Comparison of ENCODE assay signal across 14 cellular contexts in genomic region chr1:107276247-107276646, GRCh38.
DNase-seq lines count a peak whose midpoint lies in the region; ATAC-seq and TF ChIP-seq lines count a peak whose summit lies in the region.
"Had no signal": no experiment of that assay in that cellular context is flagged by ENCODE, and none has a peak within 500 bp of the region (broad histone marks: within the 10 kb centered on the region; RNA-seq: fewer than 3 reads in every experiment).

No MANE protein-coding gene starts in this region.

- no peak for TF ChIP-seq CTCF in A673 (conservative IDR thresholded peaks at IDR 0.05; ENCODE audit: low read depth, low read length)
- TF ChIP-seq CTCF in OCI-LY7 (conservative IDR thresholded peaks at IDR 0.05; ENCODE audit: low read length) = no peak

- ATAC-seq in GM18868 (IDR thresholded peaks at IDR 0.05; ENCODE audit: unreplicated experiment) = no peak
- ATAC-seq: A549; CD8-positive, alpha-beta T cell; K562 had no signal

- H2AFZ ChIP-seq in OCI-LY7 (ENCODE audit: low read length) (peak overlapping the region; percentile 55; the same call in 1 of the 2 replicates), neuronal stem cell (ENCODE audit: low read length) (no peak overlapping the region)

- intact Hi-C loops in A673 (cut with micrococcal nuclease; ENCODE audit: unreplicated experiment) (no loop called here), OCI-LY7 (cut with micrococcal nuclease; ENCODE audit: unreplicated experiment) (loop anchor here (2.0 to 10.0 kb wide), 2 partner anchors 179 to 473 kb away; no protein-coding TSS in a partner anchor)

- no peaks in the 10 kb centered on the region for H3K9me2 ChIP-seq in OCI-LY7 (ENCODE audit: insufficient read depth, low read length)

- H3K27me3 ChIP-seq in A673 (replicated peaks; ENCODE audit: insufficient read depth, low read depth, low read length, poor library complexity) = no peaks in the 10 kb centered on the region
- no peaks in the 10 kb centered on the region for H3K27me3 ChIP-seq in neuronal stem cell (ENCODE audit: control insufficient read depth in 3 of 3, insufficient read depth in 3 of 3, low read depth in 1 of 3, low read length in 3 of 3)
- H3K27me3 ChIP-seq: BLaER1 treated with 17β-estradiol and CSF1 and Interleukin-3, amounts not matched to agents 10 nM and 100 nM had no signal

- no peak overlapping the region for H4K91ac ChIP-seq in neuronal stem cell (ENCODE audit: low read depth, low read length, poor library complexity)

- H3K4me3 ChIP-seq in A673 (ENCODE audit: low read depth, low read length, poor library complexity, severe bottlenecking) (no peak overlapping the region), OCI-LY7 (ENCODE audit: low read depth, low read length, poor library complexity, severe bottlenecking) (no peak overlapping the region), neuronal stem cell (ENCODE audit: low read length in 2 of 2) (no peak overlapping the region)
- H3K4me3 ChIP-seq: A549; BLaER1 treated with 17β-estradiol and CSF1 and Interleukin-3, amounts not matched to agents 10 nM and 100 nM; K562 had no signal

- DNase-seq in A673 (ENCODE audit: low spot score) = peak; percentile 30
- no peak for DNase-seq in OCI-LY7 (ENCODE audit: low spot score)
- DNase-seq in iPS DF 19.7 (ENCODE audit: low read depth, low spot score) = peak; percentile 17
- no peak for DNase-seq in neuronal stem cell (ENCODE audit: low spot score)
- no peak for DNase-seq in NCI-H2196 (lab: John Stamatoyannopoulos, UW; ENCODE audit: unreplicated experiment)
- no peak for DNase-seq in SIG-M5 (lab: John Stamatoyannopoulos, UW)
- DNase-seq: CD8-positive, alpha-beta T cell; DMS79 treated with DMSO at 0.1 percent for 48 hours; GF-D8 had no signal

- H3K36me3 ChIP-seq in A673 (ENCODE audit: insufficient read depth, low read length, poor library complexity, severe bottlenecking) (no peaks in the 10 kb centered on the region), OCI-LY7 (ENCODE audit: insufficient read depth, low read length) (no peaks in the 10 kb centered on the region), neuronal stem cell (replicated peaks in 1 of 2; ENCODE audit: control insufficient read depth in 2 of 2, insufficient read depth in 2 of 2, low read length in 2 of 2) (no peaks in the 10 kb centered on the region)
- H3K36me3 ChIP-seq: BLaER1 treated with 17β-estradiol and CSF1 and Interleukin-3, amounts not matched to agents 10 nM and 100 nM had no signal

- no peak overlapping the region for H3K14ac ChIP-seq in neuronal stem cell (ENCODE audit: low read length)

- no CpG with 5 or more reads among the region's 1 CpG for WGBS in neuronal stem cell (ENCODE audit: extremely low coverage in 2 of 2, insufficient read length in 2 of 2, insufficient replicate concordance in 1 of 2), 2 donors

- H3K27ac ChIP-seq in A673 (ENCODE audit: low read depth, low read length, poor library complexity, severe bottlenecking) (peak overlapping the region; percentile 5), OCI-LY7 (ENCODE audit: low read depth, low read length, poor library complexity, severe bottlenecking) (no peak overlapping the region), neuronal stem cell (replicated peaks; ENCODE audit: low read length) (no peak overlapping the region)
- H3K27ac ChIP-seq: 22Rv1; A549; BLaER1 treated with 17β-estradiol and CSF1 and Interleukin-3, amounts not matched to agents 10 nM and 100 nM had no signal

- H3K79me1 ChIP-seq in neuronal stem cell (ENCODE audit: low read depth, low read length) = no peaks in the 10 kb centered on the region

- no peak overlapping the region for H3K4ac ChIP-seq in neuronal stem cell (ENCODE audit: low read length)

- POLR2A ChIA-PET in A673 (lab: Charles Lee; ENCODE audit: low non-redundant PET) = no interaction called here
- POLR2A ChIA-PET in OCI-LY7 (lab: Charles Lee) = interaction anchor here (0.6 to 2.2 kb wide), 5 partner anchors 114 to 492 kb away, joined by 3 to 8 read pairs (median 3); no protein-coding TSS in a partner anchor

- H4K8ac ChIP-seq in neuronal stem cell (ENCODE audit: low read depth, low read length) = no peak overlapping the region

- H3K79me2 ChIP-seq in OCI-LY7 (ENCODE audit: insufficient read depth, low read depth, low read length) = no peaks in the 10 kb centered on the region

- peak overlapping the region; percentile 46 for H2BK12ac ChIP-seq in neuronal stem cell (ENCODE audit: low read length)

- CTCF ChIA-PET in A673 (lab: Charles Lee) = interaction anchor here (2.0 kb wide), 1 partner anchor 253 kb away, joined by 10 read pairs; no protein-coding TSS in a partner anchor
- CTCF ChIA-PET in OCI-LY7 (lab: Charles Lee; ENCODE audit: unreplicated experiment) = interaction anchor here (1.5 to 1.6 kb wide), 2 partner anchors 155 to 253 kb away, joined by 3 to 8 read pairs; no protein-coding TSS in a partner anchor

- BruUV-seq in A673 (replicated peaks; lab: Mats Ljungman, UMichigan) = no TSS peak
- BruUV-seq in OCI-LY7 (replicated peaks; lab: Mats Ljungman, UMichigan) = no TSS peak

- H3K23ac ChIP-seq in neuronal stem cell (ENCODE audit: low read depth, low read length, poor library complexity) = no peak overlapping the region

- peaks cover 77% of the 10 kb centered on the region for H3K4me1 ChIP-seq in A673 (ENCODE audit: insufficient read depth, low read length, poor library complexity, severe bottlenecking)
- peaks cover 19% of the 10 kb centered on the region for H3K4me1 ChIP-seq in OCI-LY7 (ENCODE audit: insufficient read depth, low read length, poor library complexity, severe bottlenecking)
- H3K4me1 ChIP-seq in neuronal stem cell (ENCODE audit: control insufficient read depth in 2 of 2, insufficient read depth in 1 of 2, low read depth in 1 of 2, low read length in 2 of 2) = peaks cover 0 to 2% of the 10 kb centered on the region in 2 donors
- H3K4me1 ChIP-seq: A549 had no signal

- H2BK5ac ChIP-seq in neuronal stem cell (ENCODE audit: low read length) = no peak overlapping the region

- no peak overlapping the region for H3K9ac ChIP-seq in neuronal stem cell (ENCODE audit: low read depth, low read length, poor library complexity)
- H3K9ac ChIP-seq: BLaER1 treated with 17β-estradiol and CSF1 and Interleukin-3, amounts not matched to agents 10 nM and 100 nM had no signal

- H3K9me3 ChIP-seq in A673 (ENCODE audit: low read depth, low read length, poor library complexity, severe bottlenecking) = no peaks in the 10 kb centered on the region
- H3K9me3 ChIP-seq in OCI-LY7 (ENCODE audit: low read length) = no peaks in the 10 kb centered on the region
- no peaks in the 10 kb centered on the region for H3K9me3 ChIP-seq in neuronal stem cell (replicated peaks in 1 of 2; ENCODE audit: control insufficient read depth in 2 of 2, insufficient read depth in 1 of 2, low read depth in 1 of 2, low read length in 2 of 2)
- H3K9me3 ChIP-seq: A549; BLaER1 treated with 17β-estradiol and CSF1 and Interleukin-3, amounts not matched to agents 10 nM and 100 nM had no signal

- H4K20me1 ChIP-seq in OCI-LY7 (ENCODE audit: insufficient read depth, low read length) = no peaks in the 10 kb centered on the region
- H4K20me1 ChIP-seq: BLaER1 treated with 17β-estradiol and CSF1 and Interleukin-3, amounts not matched to agents 10 nM and 100 nM had no signal

- no peak overlapping the region for H3K18ac ChIP-seq in neuronal stem cell (ENCODE audit: low read length)

- H2AK5ac ChIP-seq in neuronal stem cell (ENCODE audit: low read depth, low read length) = no peak overlapping the region

- no peak overlapping the region for H3K4me2 ChIP-seq in OCI-LY7 (ENCODE audit: low read length)
- H3K4me2 ChIP-seq in neuronal stem cell (ENCODE audit: insufficient read depth, low read length, poor library complexity, severe bottlenecking) = no peak overlapping the region
- H3K4me2 ChIP-seq: A549; BLaER1 treated with 17β-estradiol and CSF1 and Interleukin-3, amounts not matched to agents 10 nM and 100 nM had no signal

- no peak overlapping the region for H2BK15ac ChIP-seq in neuronal stem cell (ENCODE audit: low read length)

- no peak overlapping the region for H2BK120ac ChIP-seq in neuronal stem cell (ENCODE audit: low read depth, low read length)

Comparison
In these comparisons a context has a peak if more than half of its experiments do, and no peak if none do; other contexts are left out.
1. DNase-seq: peak in A673 (single experiment) and iPS DF 19.7 (single experiment); none in OCI-LY7 (single experiment), neuronal stem cell (single experiment), NCI-H2196 (single experiment) and SIG-M5 (single experiment).